ENCODE assay signal across 33 cellular contexts in genomic region chr2:217617496-217618085, GRCh38.
A peak's percentile ranks its signal among the peaks of the same experiment; 100 is the strongest.
DNase-seq lines count a peak whose midpoint lies in the region; ATAC-seq and TF ChIP-seq lines count a peak whose summit lies in the region.
"Had no signal": no experiment of that assay in that cellular context is flagged by ENCODE, and none has a peak within 500 bp of the region (broad histone marks: within the 10 kb centered on the region; RNA-seq: fewer than 3 reads in every experiment).

No MANE protein-coding gene starts in this region.

- TF ChIP-seq CTCF in WERI-Rb-1 (IDR thresholded peaks at IDR 0.05; ENCODE audit: low read depth, low read length) (no peak), nephron (IDR thresholded peaks at IDR 0.05; ENCODE audit: unreplicated experiment in 3 of 3) (no peak), BE2C (IDR thresholded peaks at IDR 0.05; ENCODE audit: low read depth, low read length) (no peak)

- H3K27ac ChIP-seq in WERI-Rb-1 = peak overlapping the region; percentile 73
- no peak overlapping the region for H3K27ac ChIP-seq in CD4-positive, alpha-beta memory T cell (ENCODE audit: low read depth, low read length)
- H3K27ac ChIP-seq: HL-60, KMS-11, parathyroid adenoma, right atrium auricular region, thoracic aorta, uterus, VCaP had no signal

- DNase-seq in EH (ENCODE audit: low read depth) = peak; percentile 42
- peak; percentile 72 for DNase-seq in WERI-Rb-1
- peak; percentile 23 for DNase-seq in fibroblast of peridontal ligament (ENCODE audit: extremely low read depth)
- DNase-seq in CD4-positive, alpha-beta memory T cell = no peak
- DNase-seq in activated CD4-positive, alpha-beta T cell treated with anti-CD3 and anti-CD28 coated beads for 48 hours = no peak
- DNase-seq in BE2C = no peak
- DNase-seq: activated CD4-positive, alpha-beta T cell treated with anti-CD3 and anti-CD28 coated beads for 4 hours; activated effector memory CD4-positive, alpha-beta T cell treated with Interleukin-2 at 50 U/mL for 16 hours; activated T-cell treated with anti-CD3 and anti-CD28 coated beads, Interleukin-2, amount 50 U/mL, for 1 hour; aorta; CD4-positive, CD25-positive, alpha-beta regulatory T cell; central memory CD4-positive, alpha-beta T cell; GOT3; left cardiac atrium; NCI-H1417; NCI-H2081; NCI-H226; SHP77 treated with DMSO at 0.1 percent for 48 hours; stimulated activated CD8-positive, alpha-beta memory T cell treated with anti-CD3 and anti-CD28 coated beads, Interleukin-4, amount 100 ng/mL, for 48 hours; uterus had no signal

- H3K4me3 ChIP-seq in WERI-Rb-1 (ENCODE audit: low read depth, low read length) (no peak overlapping the region), BE2C (ENCODE audit: low read depth, low read length) (no peak overlapping the region)
- no peak overlapping the region for H3K4me3 ChIP-seq in CD4-positive, alpha-beta memory T cell (ENCODE audit: low read length in 2 of 2)
- H3K4me3 ChIP-seq: esophagus muscularis mucosa, right atrium auricular region, thoracic aorta, uterus had no signal

- no peaks in the 10 kb centered on the region for H3K9me3 Mint-ChIP-seq in nephron
- H3K9me3 Mint-ChIP-seq in CD4-positive, alpha-beta memory T cell = no peaks in the 10 kb centered on the region
- H3K9me3 Mint-ChIP-seq: neural crest cell; stimulated activated naive CD8-positive, alpha-beta T cell treated with anti-CD3 and anti-CD28 coated beads, Interleukin-15, Interleukin-2, amounts not matched to agents 100 ng/mL and 50 ng/mL, for 24 hours had no signal

- no peaks in the 10 kb centered on the region for H3K36me3 Mint-ChIP-seq in nephron (ENCODE audit: low read depth)
- no peaks in the 10 kb centered on the region for H3K36me3 Mint-ChIP-seq in CD4-positive, alpha-beta memory T cell
- H3K36me3 Mint-ChIP-seq: activated naive CD8-positive, alpha-beta T cell; CD4-positive, CD25-positive, alpha-beta regulatory T cell had no signal

- intact Hi-C loops in CD4-positive, alpha-beta memory T cell (cut with micrococcal nuclease) = no loop called here

- ATAC-seq in GM18520 (IDR thresholded peaks at IDR 0.05; ENCODE audit: unreplicated experiment) = no peak
- ATAC-seq: left cardiac atrium, Panc1 had no signal

- peaks cover 77% of the 10 kb centered on the region for H3K4me1 Mint-ChIP-seq in nephron
- peaks cover 0 to 10% (median 5%) of the 10 kb centered on the region in 4 donors for H3K4me1 Mint-ChIP-seq in CD4-positive, alpha-beta memory T cell

- peak overlapping the region; percentile 92 to 98 (median 97) for H3K27ac Mint-ChIP-seq in nephron
- no peak overlapping the region for H3K27ac Mint-ChIP-seq in CD4-positive, alpha-beta memory T cell
- H3K27ac Mint-ChIP-seq: activated naive CD8-positive, alpha-beta T cell; CD4-positive, CD25-positive, alpha-beta regulatory T cell; stimulated activated naive CD8-positive, alpha-beta T cell treated with anti-CD3 and anti-CD28 coated beads, Interleukin-15, Interleukin-2, amounts not matched to agents 100 ng/mL and 50 ng/mL, for 24 hours had no signal

- peak overlapping the region in 2 of 3 experiments; percentile 14 to 22 for H3K4me3 Mint-ChIP-seq in nephron
- no peak overlapping the region for H3K4me3 Mint-ChIP-seq in CD4-positive, alpha-beta memory T cell
- H3K4me3 Mint-ChIP-seq: activated naive CD8-positive, alpha-beta T cell; CD4-positive, CD25-positive, alpha-beta regulatory T cell; neural crest cell; stimulated activated naive CD8-positive, alpha-beta T cell treated with anti-CD3 and anti-CD28 coated beads, Interleukin-15, Interleukin-2, amounts not matched to agents 100 ng/mL and 50 ng/mL, for 24 hours had no signal

- peaks cover 6% of the 10 kb centered on the region for H3K27me3 Mint-ChIP-seq in nephron (ENCODE audit: low read depth)
- H3K27me3 Mint-ChIP-seq in CD4-positive, alpha-beta memory T cell = no peaks in the 10 kb centered on the region
- H3K27me3 Mint-ChIP-seq: activated naive CD8-positive, alpha-beta T cell; CD4-positive, CD25-positive, alpha-beta regulatory T cell; stimulated activated naive CD8-positive, alpha-beta T cell treated with anti-CD3 and anti-CD28 coated beads, Interleukin-15, Interleukin-2, amounts not matched to agents 100 ng/mL and 50 ng/mL, for 24 hours had no signal

- H3K4me1 ChIP-seq in CD4-positive, alpha-beta memory T cell (ENCODE audit: insufficient read depth, low read length) = no peaks in the 10 kb centered on the region
- H3K4me1 ChIP-seq in BE2C = peaks cover 8% of the 10 kb centered on the region

- H3K36me3 ChIP-seq in WERI-Rb-1 (no peaks in the 10 kb centered on the region), BE2C (no peaks in the 10 kb centered on the region)
- no peaks in the 10 kb centered on the region for H3K36me3 ChIP-seq in CD4-positive, alpha-beta memory T cell (ENCODE audit: insufficient read depth, low read length)
- H3K36me3 ChIP-seq: esophagus muscularis mucosa, right atrium auricular region, thoracic aorta, uterus had no signal

- H3K9me3 ChIP-seq in WERI-Rb-1 (ENCODE audit: severe bottlenecking) = no peaks in the 10 kb centered on the region
- no peaks in the 10 kb centered on the region for H3K9me3 ChIP-seq in CD4-positive, alpha-beta memory T cell (ENCODE audit: control insufficient read depth in 1 of 2, low read length in 2 of 2)
- H3K9me3 ChIP-seq in BE2C = no peaks in the 10 kb centered on the region
- H3K9me3 ChIP-seq: esophagus muscularis mucosa, right atrium auricular region, thoracic aorta, uterus had no signal

- POLR2A ChIA-PET in CD4-positive, alpha-beta memory T cell (lab: Charles Lee; ENCODE audit: partially characterized antibody) = no interaction called here

- H3K27me3 ChIP-seq in WERI-Rb-1 (ENCODE audit: insufficient read depth, low read depth, severe bottlenecking) = no peaks in the 10 kb centered on the region
- H3K27me3 ChIP-seq in CD4-positive, alpha-beta memory T cell (ENCODE audit: insufficient read depth, low read length) = no peaks in the 10 kb centered on the region
- H3K27me3 ChIP-seq in BE2C = no peaks in the 10 kb centered on the region
- H3K27me3 ChIP-seq: esophagus muscularis mucosa, right atrium auricular region, uterus had no signal

- CTCF ChIA-PET in CD4-positive, alpha-beta memory T cell (lab: Charles Lee; ENCODE audit: partially characterized antibody) = no interaction called here

Comparison
In these comparisons a context has a peak if more than half of its experiments do, and no peak if none do; other contexts are left out.
1. DNase-seq: peak in EH (single experiment), WERI-Rb-1 (single experiment) and fibroblast of peridontal ligament (single experiment); none in CD4-positive, alpha-beta memory T cell (0 of 5), activated CD4-positive, alpha-beta T cell treated with anti-CD3 and anti-CD28 coated beads for 48 hours (single experiment) and BE2C (single experiment).
2. H3K27ac Mint-ChIP-seq: peak in nephron (3 of 3); none in CD4-positive, alpha-beta memory T cell (0 of 7).
3. H3K4me3 Mint-ChIP-seq: peak in nephron (2 of 3); none in CD4-positive, alpha-beta memory T cell (0 of 8).